ENCODE assay signal across 1 cellular context in the genomic region with DNA sequence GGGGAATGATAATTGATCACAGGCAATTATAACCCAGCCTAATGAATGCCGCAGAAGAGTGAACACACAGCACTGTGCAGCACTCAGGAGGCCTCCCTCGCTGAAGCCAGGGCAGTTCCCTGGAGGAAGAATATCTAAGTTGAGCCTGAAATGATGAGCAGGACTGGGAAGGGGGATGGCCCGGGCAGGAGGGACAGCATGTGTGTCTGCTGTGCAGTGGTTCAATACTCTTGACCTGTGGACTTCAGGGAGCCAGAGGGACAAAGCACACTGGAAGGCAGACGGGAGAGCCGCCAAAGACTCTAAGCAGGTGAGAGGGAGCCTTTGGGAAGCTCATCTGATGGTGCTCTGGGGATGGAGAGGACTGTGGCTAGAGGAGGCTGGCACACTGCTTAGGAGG.
TF ChIP-seq lines count a peak whose summit lies in the region.

No MANE protein-coding gene starts in this region.

TF ChIP-seq in H1, 55 proteins besides CTCF, POLR2A, EP300 and RAD21 (continued from another document):
- TF ChIP-seq HDAC2 (IDR thresholded peaks at IDR 0.05; ENCODE audit: borderline replicate concordance in 1 of 2, low read depth in 2 of 2, low read length in 2 of 2), result no peak
- TF ChIP-seq RBBP5 (IDR thresholded peaks at IDR 0.05; ENCODE audit: borderline replicate concordance, low read depth, low read length), result no peak
- TF ChIP-seq TAF7 (optimal IDR thresholded peaks at IDR 0.05; ENCODE audit: borderline replicate concordance, low read depth, low read length), result no peak
